In the genomic region with DNA sequence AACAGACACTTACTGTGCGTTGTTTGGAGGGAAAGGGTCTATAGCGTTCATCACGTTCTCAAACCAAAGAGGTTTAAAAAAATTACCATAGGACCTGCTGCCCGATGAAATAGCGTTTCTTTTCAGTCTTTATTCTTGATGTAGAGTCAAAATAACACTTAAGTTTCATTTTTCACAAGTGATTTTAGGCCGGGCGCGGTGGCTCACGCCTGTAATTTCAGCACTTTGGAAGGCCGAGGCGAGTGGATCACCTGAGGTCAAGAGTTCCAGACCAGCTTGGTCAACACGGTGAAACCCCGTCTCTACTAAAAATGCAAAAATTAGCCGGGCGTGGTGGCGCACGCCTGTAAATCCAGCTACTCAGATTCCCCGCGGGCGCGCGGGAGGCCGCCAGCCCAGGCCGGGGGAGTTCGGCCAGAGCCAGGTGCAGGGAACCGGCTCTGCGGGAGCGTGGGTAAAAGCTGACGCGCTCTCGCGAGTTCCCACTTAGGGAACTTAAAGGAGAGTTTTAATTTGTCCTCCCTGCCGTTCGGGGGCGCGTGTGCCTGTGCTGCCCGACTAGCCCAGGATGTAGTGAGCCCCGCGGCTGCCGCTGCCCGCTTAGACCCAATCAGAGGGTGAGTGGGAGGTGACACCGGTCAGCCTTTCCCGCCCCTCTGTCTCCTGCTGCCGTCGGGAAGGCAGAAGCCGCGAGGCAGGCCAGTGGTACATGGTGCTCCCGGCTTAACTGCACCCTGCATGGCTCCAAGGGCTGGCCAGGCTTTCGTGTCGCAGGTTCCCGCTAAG, we compare ENCODE assay signal across 8 cellular contexts. TPM values are rescaled to one million over a fixed set of nuclear protein-coding genes. Genes with fewer than 3 reads are reported as not detected.
DNase-seq lines count a peak whose midpoint lies in the region; ATAC-seq, FAIRE-seq and TF ChIP-seq lines count a peak whose summit lies in the region.

No MANE protein-coding gene starts in this region.

- H3K4me3 ChIP-seq in Peyer's patch (peak overlapping the region; percentile 65 to 93 (median 68)), pancreas (peak overlapping the region; percentile 50 to 77 (median 71)), transverse colon (peak overlapping the region; percentile 58 to 83 (median 73)), WERI-Rb-1 (ENCODE audit: low read depth, low read length) (no peak overlapping the region; the same call in 1 of the 2 replicates)

- ATAC-seq in HG02571 (IDR thresholded peaks at IDR 0.05; ENCODE audit: unreplicated experiment) (peak; percentile 56), pancreas (peak; percentile 82 to 86 (median 85))

- H3K27ac ChIP-seq in Peyer's patch, result peak overlapping the region; percentile 70 to 86 (median 82)
- H3K27ac ChIP-seq in pancreas, result peak overlapping the region in 1 of 4 donors; percentile 85
- peak overlapping the region; percentile 90 to 93 (median 92) for H3K27ac ChIP-seq in transverse colon
- no peak overlapping the region for H3K27ac ChIP-seq in WERI-Rb-1

- H3K4me3 Mint-ChIP-seq in activated naive CD4-positive, alpha-beta T cell treated with anti-CD3 and anti-CD28 coated beads for 36 hours, result peak overlapping the region; percentile 98

- WGBS in pancreas, 2 donors, result 3 to 9% methylated on average over 51 of the region's 51 CpGs
- WGBS in transverse colon (ENCODE audit: low coverage in 1 of 2), 2 donors, result 23 to 31% methylated on average over 10 to 38 of the region's 51 CpGs

- peaks cover 0 to 21% (median 0%) of the 10 kb centered on the region in 4 donors for H3K4me1 ChIP-seq in Peyer's patch
- H3K4me1 ChIP-seq in pancreas, result peaks cover 0 to 8% (median 0%) of the 10 kb centered on the region in 3 donors
- peaks cover 4 to 28% (median 17%) of the 10 kb centered on the region in 4 donors for H3K4me1 ChIP-seq in transverse colon

- intact Hi-C loops in activated naive CD4-positive, alpha-beta T cell treated with anti-CD3 and anti-CD28 coated beads for 36 hours (cut with micrococcal nuclease), result loop anchor here (1.0 to 2.0 kb wide), 4 partner anchors 66 to 458 kb away; partner anchors contain the start of genes CKAP2, NEK5 and SUGT1
- intact Hi-C loops in pancreas (cut with DNase I), result no loop called here
- intact Hi-C loops in transverse colon (cut with DNase I; ENCODE audit: low total_unique reads), result no loop called here

- no peak for FAIRE-seq in pancreas (lab: Jason Lieb, UNC)

- H3K9me3 ChIP-seq in Peyer's patch, result no peaks in the 10 kb centered on the region
- no peaks in the 10 kb centered on the region for H3K9me3 ChIP-seq in pancreas
- H3K9me3 ChIP-seq in transverse colon, result no peaks in the 10 kb centered on the region
- H3K9me3 ChIP-seq in WERI-Rb-1 (ENCODE audit: severe bottlenecking), result no peaks in the 10 kb centered on the region

- H3K27me3 ChIP-seq in Peyer's patch (no peaks in the 10 kb centered on the region), pancreas (no peaks in the 10 kb centered on the region), transverse colon (no peaks in the 10 kb centered on the region), WERI-Rb-1 (ENCODE audit: insufficient read depth, low read depth, severe bottlenecking) (no peaks in the 10 kb centered on the region)

- CTCF ChIA-PET in activated naive CD4-positive, alpha-beta T cell treated with anti-CD3 and anti-CD28 coated beads for 36 hours (lab: Charles Lee), result interaction anchor here (1.3 to 1.5 kb wide), 3 partner anchors 66 to 256 kb away, joined by 3 to 4 read pairs (median 4); partner anchors contain the start of gene NEK5

- no peak for TF ChIP-seq POLR2A in Peyer's patch (IDR thresholded peaks at IDR 0.05)
- TF ChIP-seq POLR2A in transverse colon (IDR thresholded peaks at IDR 0.05), result peak; percentile 43

- no peak for TF ChIP-seq EP300 in transverse colon (IDR thresholded peaks at IDR 0.05; ENCODE audit: low read depth)

- peak; percentile 21; the same call in 1 of the 2 replicates for TF ChIP-seq CTCF in GM12874 (IDR thresholded peaks at IDR 0.05; ENCODE audit: insufficient read depth, low read depth, low read length)
- TF ChIP-seq CTCF in Peyer's patch (IDR thresholded peaks at IDR 0.05), result peak in 1 of 6 experiments; percentile 7
- no peak for TF ChIP-seq CTCF in pancreas (IDR thresholded peaks at IDR 0.05)
- TF ChIP-seq CTCF in transverse colon (IDR thresholded peaks at IDR 0.05), result no peak
- TF ChIP-seq CTCF in WERI-Rb-1 (IDR thresholded peaks at IDR 0.05; ENCODE audit: low read depth, low read length), result no peak

- H3K9me3 Mint-ChIP-seq in activated naive CD4-positive, alpha-beta T cell treated with anti-CD3 and anti-CD28 coated beads for 36 hours, result no peaks in the 10 kb centered on the region

- DNase-seq in Peyer's patch (peak; percentile 69 to 90 (median 75)), glomerular visceral epithelial cell (ENCODE audit: extremely low spot score) (peak; percentile 20), pancreas (peak; percentile 79 to 91 (median 84)), transverse colon (peak; percentile 79), WERI-Rb-1 (no peak)
- DNase-seq in activated naive CD4-positive, alpha-beta T cell treated with anti-CD3 and anti-CD28 coated beads for 36 hours, result peak; percentile 79

- in situ Hi-C loops in transverse colon (cut with MboI; ENCODE audit: low pct_ligation_motif_present in 1 of 4, low pct_unique_long_range_greater_than_20kb in 1 of 4, low sequenced_read_pairs in 3 of 4), result loop anchor here (10.0 to 25.0 kb wide), 3 partner anchors 190 to 267 kb away; partner anchors contain the start of genes CKAP2 (in 1 of the 4) and VPS36 (in 1 of the 4)

- H3K36me3 ChIP-seq in Peyer's patch (no peaks in the 10 kb centered on the region), pancreas (no peaks in the 10 kb centered on the region), transverse colon (no peaks in the 10 kb centered on the region), WERI-Rb-1 (no peaks in the 10 kb centered on the region)

- peaks cover 24% of the 10 kb centered on the region for H3K4me1 Mint-ChIP-seq in activated naive CD4-positive, alpha-beta T cell treated with anti-CD3 and anti-CD28 coated beads for 36 hours (ENCODE audit: low read depth)

- H3K36me3 Mint-ChIP-seq in activated naive CD4-positive, alpha-beta T cell treated with anti-CD3 and anti-CD28 coated beads for 36 hours (ENCODE audit: low read depth), result no peaks in the 10 kb centered on the region

- no peaks in the 10 kb centered on the region for H3K27me3 Mint-ChIP-seq in activated naive CD4-positive, alpha-beta T cell treated with anti-CD3 and anti-CD28 coated beads for 36 hours (ENCODE audit: low read depth)

- H3K27ac Mint-ChIP-seq in activated naive CD4-positive, alpha-beta T cell treated with anti-CD3 and anti-CD28 coated beads for 36 hours, result peak overlapping the region; percentile 97

RNA-seq across cellular contexts. Expression of gene NEK3, which starts 35.8 kb away (rescaled TPM):
- total RNA-seq in Peyer's patch (10 to 100 TPM; 26.6 to 78.2 (median 36.2) TPM), pancreas (1 to 10 TPM; 6.0 to 8.0 (median 6.9) TPM), transverse colon (10 to 100 TPM; 20.9 to 52.1 (median 25.7) TPM)
- 1 to 10 TPM; 4.0 to 4.3 TPM for total RNA-seq in activated naive CD4-positive, alpha-beta T cell treated with anti-CD3 and anti-CD28 coated beads for 36 hours
- polyA plus RNA-seq in pancreas, result 10 to 100 TPM; 22.6 to 33.4 TPM
